ENCODE assay signal across 9 cellular contexts in the genomic region with DNA sequence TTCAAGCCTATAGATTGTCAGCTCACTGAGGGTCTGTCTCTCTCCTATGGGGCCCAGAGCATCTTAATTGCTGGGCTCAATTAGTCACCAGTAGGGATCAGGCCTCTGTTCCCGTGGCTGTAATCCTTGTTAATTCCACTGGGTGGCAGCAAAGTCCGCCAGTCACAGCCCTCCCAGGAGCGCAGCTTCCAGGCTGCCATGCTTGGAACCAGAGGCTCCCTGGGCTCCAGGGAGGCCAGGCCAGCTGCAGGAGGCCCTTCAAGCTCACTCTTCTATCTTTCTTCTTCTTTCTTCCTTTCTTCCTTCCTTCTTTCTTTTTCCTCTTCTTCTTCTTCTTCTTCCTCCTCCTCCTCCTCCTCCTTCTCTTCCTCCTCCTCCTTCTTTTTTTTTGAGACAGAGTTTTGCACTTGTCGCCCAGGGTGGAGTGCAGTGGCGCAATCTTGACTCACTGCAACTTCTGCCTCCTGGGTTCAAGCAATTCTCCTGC. TPM values are rescaled to one million over a fixed set of nuclear protein-coding genes. Genes with fewer than 3 reads are reported as not detected.
A peak's percentile ranks its signal among the peaks of the same experiment; 100 is the strongest.
DNase-seq lines count a peak whose midpoint lies in the region; ATAC-seq and TF ChIP-seq lines count a peak whose summit lies in the region.
"Had no signal": no experiment of that assay in that cellular context is flagged by ENCODE, and none has a peak within 500 bp of the region (broad histone marks: within the 10 kb centered on the region; RNA-seq: fewer than 3 reads in every experiment).

No MANE protein-coding gene starts in this region.

- H3K9me3 Mint-ChIP-seq in activated naive CD4-positive, alpha-beta T cell treated with anti-CD3 and anti-CD28 coated beads, Interleukin-2, amount 50 U/mL, for 24 hours = no peaks in the 10 kb centered on the region
- H3K9me3 Mint-ChIP-seq: stimulated activated naive CD8-positive, alpha-beta T cell treated with anti-CD3 and anti-CD28 coated beads, Interleukin-15, Interleukin-2, amounts not matched to agents 100 ng/mL and 50 ng/mL, for 24 hours had no signal

- peaks cover 1% of the 10 kb centered on the region for H3K27me3 Mint-ChIP-seq in activated naive CD4-positive, alpha-beta T cell treated with anti-CD3 and anti-CD28 coated beads, Interleukin-2, amount 50 U/mL, for 24 hours

- H3K4me1 ChIP-seq in prostate gland (replicated peaks) = no peaks in the 10 kb centered on the region

- H3K27ac ChIP-seq in AG04450 (ENCODE audit: low read depth, low read length) (no peak overlapping the region), prostate gland (no peak overlapping the region)

- no peak for TF ChIP-seq POLR2A in prostate gland (IDR thresholded peaks at IDR 0.05)

- H3K27ac Mint-ChIP-seq in activated naive CD4-positive, alpha-beta T cell treated with anti-CD3 and anti-CD28 coated beads, Interleukin-2, amount 50 U/mL, for 24 hours = peak overlapping the region; percentile 19
- H3K27ac Mint-ChIP-seq: stimulated activated naive CD8-positive, alpha-beta T cell treated with anti-CD3 and anti-CD28 coated beads, Interleukin-15, Interleukin-2, amounts not matched to agents 100 ng/mL and 50 ng/mL, for 24 hours had no signal

- H3K27me3 ChIP-seq in AG04450 (ENCODE audit: control insufficient read depth, insufficient read depth, low read length) = peaks cover 9% of the 10 kb centered on the region
- H3K27me3 ChIP-seq in prostate gland (replicated peaks; ENCODE audit: insufficient read depth) = no peaks in the 10 kb centered on the region

- DNase-seq in AG04450 (ENCODE audit: low read depth, low spot score) = no peak
- peak; percentile 94 for DNase-seq in GM19240 (ENCODE audit: insufficient read length, low spot score)
- DNase-seq in NCI-H1048 (lab: John Stamatoyannopoulos, UW) = peak; percentile 40
- DNase-seq in SKM-1 (lab: John Stamatoyannopoulos, UW; ENCODE audit: unreplicated experiment) = peak; percentile 69
- peak; percentile 81 for DNase-seq in Right ventricle myocardium inferior (ENCODE audit: missing footprints)
- DNase-seq in prostate gland (ENCODE audit: low spot score) = peak; percentile 71

- ATAC-seq in Right ventricle myocardium inferior (peak; percentile 90), GM21576 (IDR thresholded peaks at IDR 0.05; ENCODE audit: unreplicated experiment) (no peak)

- peaks cover 3% of the 10 kb centered on the region for H3K4me1 Mint-ChIP-seq in activated naive CD4-positive, alpha-beta T cell treated with anti-CD3 and anti-CD28 coated beads, Interleukin-2, amount 50 U/mL, for 24 hours

- 38% methylated on average over 5 of the region's 5 CpGs for WGBS in prostate gland

- POLR2A ChIA-PET in AG04450 (lab: Yijun Ruan, JAX) = interaction anchor here (1.2 kb wide), 1 partner anchor 14 kb away, joined by 5 read pairs; a partner anchor contains a TSS

- intact Hi-C loops in Right ventricle myocardium inferior (cut with DNase I) = loop anchor here (1.0 to 5.0 kb wide), 2 partner anchors 66 to 83 kb away; no protein-coding TSS in a partner anchor
- intact Hi-C loops in prostate gland (cut with DNase I) = loop anchor here (1.0 to 5.0 kb wide), 2 partner anchors 66 to 83 kb away; no protein-coding TSS in a partner anchor

- CTCF ChIA-PET in AG04450 (lab: Charles Lee) = interaction anchor here (0.7 to 7.9 kb wide), 19 partner anchors 8 to 124 kb away, joined by 3 to 211 read pairs (median 5); a partner anchor contains a TSS

- H3K9me3 ChIP-seq in AG04450 (ENCODE audit: control insufficient read depth, insufficient read depth, low read length) = no peaks in the 10 kb centered on the region
- H3K9me3 ChIP-seq in prostate gland = no peaks in the 10 kb centered on the region

- no peak overlapping the region for H3K4me3 Mint-ChIP-seq in activated naive CD4-positive, alpha-beta T cell treated with anti-CD3 and anti-CD28 coated beads, Interleukin-2, amount 50 U/mL, for 24 hours
- H3K4me3 Mint-ChIP-seq: stimulated activated naive CD8-positive, alpha-beta T cell treated with anti-CD3 and anti-CD28 coated beads, Interleukin-15, Interleukin-2, amounts not matched to agents 100 ng/mL and 50 ng/mL, for 24 hours had no signal

- H3K4me3 ChIP-seq in AG04450 (ENCODE audit: low read depth, low read length) (no peak overlapping the region), prostate gland (no peak overlapping the region)

- H3K36me3 ChIP-seq in prostate gland = no peaks in the 10 kb centered on the region

- no peaks in the 10 kb centered on the region for H3K36me3 Mint-ChIP-seq in activated naive CD4-positive, alpha-beta T cell treated with anti-CD3 and anti-CD28 coated beads, Interleukin-2, amount 50 U/mL, for 24 hours

- TF ChIP-seq CTCF in AG04450 (IDR thresholded peaks at IDR 0.05; ENCODE audit: low read depth, low read length) (peak; percentile 86), prostate gland (IDR thresholded peaks at IDR 0.05) (peak; percentile 50 to 97 (median 94))

RNA-seq across cellular contexts. Expression of a gene that starts 14.4 kb away (rescaled TPM):
- not detected in 2 replicates for polyA plus RNA-seq in AG04450 (2011; rRNA removed)
- polyA minus RNA-seq in AG04450 (2011; rRNA and poly(A)+ RNA removed) = under 0.01 TPM in 2 replicates
- total RNA-seq in Right ventricle myocardium inferior (25.8 TPM), prostate gland (not detected)

RNA-seq across cellular contexts. Expression of a gene that starts 23.1 kb away (rescaled TPM):
- not detected in 2 replicates for polyA plus RNA-seq in AG04450 (2011; rRNA removed)
- under 0.01 TPM in 2 replicates for polyA minus RNA-seq in AG04450 (2011; rRNA and poly(A)+ RNA removed)
- total RNA-seq in Right ventricle myocardium inferior (not detected), prostate gland (not detected)

RNA-seq across cellular contexts. Expression of a gene that starts 32.2 kb away (rescaled TPM):
- polyA plus RNA-seq in AG04450 (2011; rRNA removed) = 4.5 and 5.3 TPM in 2 replicates
- 4.1 and 4.6 TPM in 2 replicates for polyA minus RNA-seq in AG04450 (2011; rRNA and poly(A)+ RNA removed)
- 4.9 TPM for total RNA-seq in Right ventricle myocardium inferior
- total RNA-seq in prostate gland = 10 to 100 TPM; 13.0 to 17.0 TPM

RNA-seq across cellular contexts. Expression of a gene that starts 58.9 kb away (rescaled TPM):
- polyA plus RNA-seq in AG04450 (2011; rRNA removed) = 0.11 and 0.16 TPM in 2 replicates
- polyA minus RNA-seq in AG04450 (2011; rRNA and poly(A)+ RNA removed) = 0.18 TPM in 1 of 2 replicates, not detected in the other
- 0.43 TPM for total RNA-seq in Right ventricle myocardium inferior
- 1 to 10 TPM in 1 of 2 donors, under 1 TPM in 1; 0.05 to 2.7 TPM for total RNA-seq in prostate gland

Comparison
In these comparisons a context has a peak if more than half of its experiments do, and no peak if none do; other contexts are left out.
1. RNA of a gene that starts 14.4 kb away (total RNA-seq): 25.8 TPM in Right ventricle myocardium inferior (single experiment); not detected in prostate gland; every median in the first group is over 10 times any median in the second.